Comparison of ENCODE assay signal across 25 cellular contexts in the genomic region with DNA sequence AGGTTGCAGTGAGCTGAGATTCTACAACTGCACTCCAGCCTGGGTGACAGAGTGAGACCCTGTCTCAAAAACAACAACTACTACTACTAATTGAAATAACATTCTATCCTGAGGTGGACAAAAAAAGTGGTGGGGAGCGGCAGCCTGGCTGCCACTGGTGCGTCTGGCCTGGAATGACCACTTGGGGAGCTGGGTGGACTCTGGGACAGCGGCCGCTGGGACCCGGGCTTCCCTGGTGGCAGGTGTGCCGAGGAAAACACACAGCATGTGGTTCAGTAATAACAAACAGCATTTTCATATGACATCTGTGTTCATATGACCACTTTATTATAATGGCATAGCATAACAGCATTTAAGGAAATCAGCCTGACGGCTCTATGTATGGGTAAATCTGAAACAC. TPM values are rescaled to one million over a fixed set of nuclear protein-coding genes. Genes with fewer than 3 reads are reported as not detected.
"Had no signal": no experiment of that assay in that cellular context is flagged by ENCODE, and none has a peak within 500 bp of the region (broad histone marks: within the 10 kb centered on the region; RNA-seq: fewer than 3 reads in every experiment).

No MANE protein-coding gene starts in this region.

- H3K36me3 ChIP-seq: thoracic aorta had no signal

- H3K27ac ChIP-seq: esophagus muscularis mucosa, hepatocyte, pancreas, sigmoid colon, thoracic aorta, upper lobe of left lung had no signal

- H3K4me2 ChIP-seq: hepatocyte had no signal

- H3K4me3 Mint-ChIP-seq: activated naive CD4-positive, alpha-beta T cell treated with anti-CD3 and anti-CD28 coated beads, Interleukin-2, amount 50 U/mL, for 24 hours; activated T-cell treated with anti-CD3 and anti-CD28 coated beads, Interleukin-2, amount 50 U/mL, for 72 hours; dendritic cell treated with granulocyte-macrophage colony-stimulating factor and Interleukin-4, amounts not matched to agents 40 ng/mL and 50 ng/mL, for 4 days; stimulated activated naive B cell treated with anti-CD40 and anti-IgM and Interleukin-4, amounts not matched to agents 10 μg/mL and 1 μg/mL and 100 μg/mL, for 72 hours had no signal

- H3K27ac Mint-ChIP-seq: activated naive CD4-positive, alpha-beta T cell treated with anti-CD3 and anti-CD28 coated beads, Interleukin-2, amount 50 U/mL, for 24 hours; activated T-cell treated with anti-CD3 and anti-CD28 coated beads, Interleukin-2, amount 50 U/mL, for 72 hours; dendritic cell treated with granulocyte-macrophage colony-stimulating factor and Interleukin-4, amounts not matched to agents 40 ng/mL and 50 ng/mL, for 4 days; stimulated activated naive B cell treated with anti-CD40 and anti-IgM and Interleukin-4, amounts not matched to agents 10 μg/mL and 1 μg/mL and 100 μg/mL, for 72 hours had no signal

- H3K4me1 ChIP-seq: pancreas, sigmoid colon had no signal

- H3K4me3 ChIP-seq: esophagus muscularis mucosa, hepatocyte, pancreas, sigmoid colon, thoracic aorta, upper lobe of left lung had no signal

- DNase-seq: activated CD4-positive, alpha-beta T cell treated with anti-CD3 and anti-CD28 coated beads, Interleukin-2, amount 50 U/mL, for 4 hours; activated gamma-delta T cell; activated T-cell treated with anti-CD3 and anti-CD28 coated beads, Interleukin-2, amount 50 U/mL, for 72 hours; effector CD8-positive, alpha-beta T cell; islet precursor cell; mammary epithelial cell; sigmoid colon; stimulated activated CD4-positive, alpha-beta T cell treated with anti-CD3 and anti-CD28 coated beads, Interleukin-4, amount 100 ng/mL, for 4 hours; stimulated activated naive B cell treated with anti-CD40 and anti-IgM and Interleukin-4, amounts not matched to agents 10 μg/mL and 1 μg/mL and 100 μg/mL, for 72 hours had no signal

- H3K9me3 Mint-ChIP-seq: activated naive CD4-positive, alpha-beta T cell treated with anti-CD3 and anti-CD28 coated beads, Interleukin-2, amount 50 U/mL, for 24 hours; activated T-cell treated with anti-CD3 and anti-CD28 coated beads, Interleukin-2, amount 50 U/mL, for 72 hours; dendritic cell treated with granulocyte-macrophage colony-stimulating factor and Interleukin-4, amounts not matched to agents 40 ng/mL and 50 ng/mL, for 4 days; stimulated activated naive B cell treated with anti-CD40 and anti-IgM and Interleukin-4, amounts not matched to agents 10 μg/mL and 1 μg/mL and 100 μg/mL, for 72 hours had no signal

- H3K9me3 ChIP-seq: esophagus muscularis mucosa, pancreas, sigmoid colon, thoracic aorta, upper lobe of left lung had no signal

- ATAC-seq: activated CD4-positive, CD25-positive, alpha-beta regulatory T cell treated with anti-CD3 and anti-CD28 coated beads, Interleukin-2, amount 50 U/mL, for 24 hours; activated T-cell treated with anti-CD3 and anti-CD28 coated beads, Interleukin-2, amount 50 U/mL, for 72 hours; left lobe of liver; pancreas; stimulated activated naive B cell treated with anti-CD40 and anti-IgM and Interleukin-4, amounts not matched to agents 10 μg/mL and 1 μg/mL and 100 μg/mL, for 72 hours had no signal

- H3K27me3 Mint-ChIP-seq: activated naive CD4-positive, alpha-beta T cell treated with anti-CD3 and anti-CD28 coated beads, Interleukin-2, amount 50 U/mL, for 24 hours; dendritic cell treated with granulocyte-macrophage colony-stimulating factor and Interleukin-4, amounts not matched to agents 40 ng/mL and 50 ng/mL, for 4 days; stimulated activated naive B cell treated with anti-CD40 and anti-IgM and Interleukin-4, amounts not matched to agents 10 μg/mL and 1 μg/mL and 100 μg/mL, for 72 hours had no signal

- H3K27me3 ChIP-seq: esophagus muscularis mucosa, hepatocyte, pancreas, sigmoid colon, upper lobe of left lung had no signal

- H3K36me3 Mint-ChIP-seq: activated naive CD4-positive, alpha-beta T cell treated with anti-CD3 and anti-CD28 coated beads, Interleukin-2, amount 50 U/mL, for 24 hours had no signal

- H2AFZ ChIP-seq: hepatocyte had no signal

RNA-seq across cellular contexts. Expression of a gene that starts 39.5 kb away (rescaled TPM):
- total RNA-seq: activated CD8-positive, alpha-beta memory T cell treated with anti-CD3 and anti-CD28 coated beads for 36 hours; activated T-cell treated with anti-CD3 and anti-CD28 coated beads, Interleukin-2, amount 50 U/mL, for 72 hours; astrocyte; bronchial epithelial cell; cerebellum; endothelial cell of umbilical vein; esophagus muscularis mucosa; left lobe of liver; mammary epithelial cell; mononuclear cell; pancreas; sigmoid colon; upper lobe of left lung had no signal
- polyA plus RNA-seq: mammary epithelial cell, pancreas, sigmoid colon had no signal

RNA-seq across cellular contexts. Expression of a gene that starts 48.6 kb away (rescaled TPM):
- total RNA-seq: astrocyte, bronchial epithelial cell, endothelial cell of umbilical vein, left lobe of liver, mononuclear cell, pancreas, thoracic aorta had no signal
- polyA plus RNA-seq: adipose tissue, endothelial cell of umbilical vein, hepatocyte, mammary epithelial cell had no signal
